15 cellular contexts compared by ENCODE assay signal in the genomic region with DNA sequence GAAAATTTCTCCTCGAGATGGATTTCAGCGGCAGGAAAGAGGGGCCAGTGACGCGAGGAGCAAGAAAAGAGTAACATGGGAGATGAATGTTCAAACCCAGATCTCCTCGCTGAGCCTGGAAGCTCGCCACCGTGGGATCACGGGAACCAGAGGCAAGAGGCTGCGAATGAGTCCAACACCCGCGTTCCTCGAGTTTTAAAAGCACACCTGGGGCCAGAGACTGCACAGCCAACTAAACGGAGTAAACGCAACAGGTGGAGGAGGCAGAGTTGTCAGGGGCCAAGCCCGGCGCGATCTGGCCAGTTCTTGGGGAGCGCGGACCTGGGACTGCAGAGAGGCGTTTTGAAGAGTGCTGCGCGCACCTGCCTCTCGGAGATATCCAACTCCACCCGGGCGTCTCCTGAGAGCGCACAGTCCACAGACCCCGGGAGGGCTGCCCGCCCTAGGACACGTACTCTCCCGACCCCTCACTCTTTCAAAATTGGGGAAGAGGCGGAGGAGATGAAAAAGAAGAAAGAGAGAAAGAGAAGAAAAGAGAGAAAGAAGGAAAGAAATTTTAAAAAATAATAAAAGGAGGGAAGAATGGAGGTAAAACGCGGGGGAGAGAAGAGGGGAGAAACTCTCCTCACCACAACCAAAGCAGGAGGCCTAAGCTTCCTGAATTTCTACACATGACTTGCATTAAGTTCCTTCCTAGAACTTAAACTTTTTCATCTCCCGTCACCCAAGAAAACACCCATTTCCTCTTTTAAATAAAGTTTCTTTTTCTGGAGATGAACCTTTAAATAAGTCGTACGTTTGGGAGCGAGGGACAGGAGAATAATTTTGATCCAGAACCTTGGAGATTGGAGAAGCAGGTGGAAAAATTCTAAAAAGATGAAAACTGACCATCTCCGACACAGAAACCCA. TPM values are rescaled to one million over a fixed set of nuclear protein-coding genes. Genes with fewer than 3 reads are reported as not detected.
A peak's percentile ranks its signal among the peaks of the same experiment; 100 is the strongest.
DNase-seq lines count a peak whose midpoint lies in the region; ATAC-seq and TF ChIP-seq lines count a peak whose summit lies in the region.
"Had no signal": no experiment of that assay in that cellular context is flagged by ENCODE, and none has a peak within 500 bp of the region (broad histone marks: within the 10 kb centered on the region; RNA-seq: fewer than 3 reads in every experiment).

No MANE protein-coding gene starts in this region.

- intact Hi-C loops in natural killer cell (cut with micrococcal nuclease) = no loop called here

- no peak for TF ChIP-seq CTCF in natural killer cell (IDR thresholded peaks at IDR 0.05)

- H3K9ac ChIP-seq in BLaER1 = no peak overlapping the region

- H3K9me3 ChIP-seq in BLaER1 = peaks cover 73% of the 10 kb centered on the region
- H3K9me3 ChIP-seq: esophagus squamous epithelium, MG63, pancreas, transverse colon had no signal

- peaks cover 30% of the 10 kb centered on the region for H3K4me1 Mint-ChIP-seq in activated naive CD8-positive, alpha-beta T cell treated with anti-CD3 and anti-CD28 coated beads, Interleukin-2, amount 50 U/mL, for 24 hours
- peaks cover 17 to 25% of the 10 kb centered on the region in 2 donors for H3K4me1 Mint-ChIP-seq in natural killer cell

- H3K27ac ChIP-seq in BLaER1 = no peak overlapping the region
- H3K27ac ChIP-seq: esophagus squamous epithelium, pancreas, transverse colon had no signal

- peaks cover 95% of the 10 kb centered on the region for H3K27me3 Mint-ChIP-seq in activated naive CD8-positive, alpha-beta T cell treated with anti-CD3 and anti-CD28 coated beads, Interleukin-2, amount 50 U/mL, for 24 hours
- peaks cover 85 to 86% of the 10 kb centered on the region in 2 donors for H3K27me3 Mint-ChIP-seq in natural killer cell (ENCODE audit: low read depth in 2 of 2)

- H3K36me3 ChIP-seq in BLaER1 (no peaks in the 10 kb centered on the region), H7 (replicated peaks; ENCODE audit: control insufficient read depth, insufficient read depth, low read length) (no peaks in the 10 kb centered on the region)
- H3K36me3 ChIP-seq: esophagus squamous epithelium, MG63, pancreas, transverse colon had no signal

- peaks cover 50% of the 10 kb centered on the region for H4K20me1 ChIP-seq in BLaER1

- H3K4me2 ChIP-seq in BLaER1 = peak overlapping the region; percentile 93

- H3K4me3 ChIP-seq in BLaER1 (peak overlapping the region; percentile 68; the same call in 1 of the 2 replicates), H7 (ENCODE audit: insufficient read depth, low read depth, low read length) (no peak overlapping the region)

- H3K27me3 ChIP-seq in BLaER1 (peaks cover 100% of the 10 kb centered on the region), H7 (ENCODE audit: control insufficient read depth, insufficient read depth, low read length) (peaks cover 100% of the 10 kb centered on the region)
- H3K27me3 ChIP-seq: MG63 had no signal

- H3K4me1 ChIP-seq in BLaER1 = peaks cover 30% of the 10 kb centered on the region

- peaks cover 6% of the 10 kb centered on the region for H3K36me3 Mint-ChIP-seq in activated naive CD8-positive, alpha-beta T cell treated with anti-CD3 and anti-CD28 coated beads, Interleukin-2, amount 50 U/mL, for 24 hours (ENCODE audit: low read depth)
- peaks cover 17% of the 10 kb centered on the region for H3K36me3 Mint-ChIP-seq in natural killer cell

- peak overlapping the region; percentile 32 for H3K4me3 Mint-ChIP-seq in activated naive CD8-positive, alpha-beta T cell treated with anti-CD3 and anti-CD28 coated beads, Interleukin-2, amount 50 U/mL, for 24 hours
- H3K4me3 Mint-ChIP-seq in natural killer cell = peak overlapping the region; percentile 42

- no peak overlapping the region for H3K27ac Mint-ChIP-seq in activated naive CD8-positive, alpha-beta T cell treated with anti-CD3 and anti-CD28 coated beads, Interleukin-2, amount 50 U/mL, for 24 hours
- H3K27ac Mint-ChIP-seq in natural killer cell = no peak overlapping the region

- DNase-seq in H7 = peak; percentile 63
- no peak for DNase-seq in activated naive CD8-positive, alpha-beta T cell treated with anti-CD3 and anti-CD28 coated beads, Interleukin-2, amount 50 U/mL, for 24 hours
- no peak for DNase-seq in natural killer cell
- DNase-seq in KG1 (lab: John Stamatoyannopoulos, UW) = no peak
- DNase-seq in NOMO-1 treated with DMSO at 0.1 percent for 48 hours (lab: John Stamatoyannopoulos, UW; ENCODE audit: unreplicated experiment) = no peak
- DNase-seq in stimulated activated CD4-positive, alpha-beta T cell treated with anti-CD3 and anti-CD28 coated beads, Interleukin-2, amount 100 ng/mL, for 24 hours = no peak
- DNase-seq in NCI-H146 (lab: John Stamatoyannopoulos, UW) = no peak
- DNase-seq: esophagus squamous epithelium, MG63, NCI-H774, transverse colon had no signal

- ATAC-seq in activated naive CD8-positive, alpha-beta T cell treated with anti-CD3 and anti-CD28 coated beads, Interleukin-2, amount 50 U/mL, for 24 hours = no peak
- ATAC-seq in natural killer cell = no peak
- ATAC-seq: pancreas, SK-N-SH treated with all-trans-retinoic acid at 6 μM for 48 hours had no signal

- H3K9me3 Mint-ChIP-seq in activated naive CD8-positive, alpha-beta T cell treated with anti-CD3 and anti-CD28 coated beads, Interleukin-2, amount 50 U/mL, for 24 hours = peaks cover 11% of the 10 kb centered on the region
- peaks cover 7 to 9% of the 10 kb centered on the region in 2 donors for H3K9me3 Mint-ChIP-seq in natural killer cell

RNA-seq across cellular contexts. Expression of gene PAX3, which starts 5.3 kb away (rescaled TPM):
- total RNA-seq in H7 (2014; rRNA removed; shearing (Covaris generic)) = not detected in 2 replicates
- total RNA-seq in natural killer cell = not detected
- total RNA-seq: activated CD8-positive, alpha-beta memory T cell treated with anti-CD3 and anti-CD28 coated beads for 36 hours; esophagus squamous epithelium; pancreas; transverse colon had no signal
